Comparison of ENCODE assay signal across 9 cellular contexts in the genomic region with DNA sequence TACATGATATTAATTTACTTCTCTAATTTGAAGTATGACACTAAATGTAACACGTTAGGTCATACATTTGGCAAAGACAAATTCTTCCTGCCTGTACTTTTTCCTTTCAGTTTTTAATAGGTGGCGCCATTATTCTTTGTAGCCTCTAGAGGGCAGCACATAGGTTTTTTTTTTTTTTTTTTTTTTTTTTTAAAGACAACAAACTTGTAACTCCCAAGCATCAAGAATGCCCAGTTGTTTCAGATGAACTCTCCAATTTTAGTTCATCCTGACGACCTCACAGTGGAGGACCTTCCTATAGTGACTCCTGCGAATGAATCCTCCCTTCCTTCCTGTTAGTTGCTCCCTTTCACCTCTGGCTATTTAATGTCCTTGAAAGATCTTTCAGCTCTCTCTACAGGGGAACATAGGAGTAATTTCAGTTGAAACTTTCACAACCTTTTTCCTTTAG.
DNase-seq lines count a peak whose midpoint lies in the region; ATAC-seq and TF ChIP-seq lines count a peak whose summit lies in the region.
"Had no signal": no experiment of that assay in that cellular context is flagged by ENCODE, and none has a peak within 500 bp of the region (broad histone marks: within the 10 kb centered on the region; RNA-seq: fewer than 3 reads in every experiment).

No MANE protein-coding gene starts in this region.

- H3K9me2 ChIP-seq in PC-9 (ENCODE audit: insufficient read depth): no peaks in the 10 kb centered on the region

- DNase-seq in NCI-H1092 treated with DMSO at 0.1 percent for 48 hours (lab: John Stamatoyannopoulos, UW) (peak; percentile 67), NCI-H1092 (lab: John Stamatoyannopoulos, UW) (no peak), PC-9 (peak in 1 of 2 experiments; percentile 54), coronary artery (ENCODE audit: low spot score) (no peak), lower lobe of right lung (no peak), amygdala (lab: John Stamatoyannopoulos, UW) (no peak)
- no peak for DNase-seq in activated CD4-positive, CD25-positive, alpha-beta regulatory T cell (lab: John Stamatoyannopoulos, UW)

- no TSS peak for BruUV-seq in PC-9 (replicated peaks; lab: Mats Ljungman, UMichigan)

- TF ChIP-seq CTCF in PC-9 (conservative IDR thresholded peaks at IDR 0.05) (peak; percentile 92), coronary artery (IDR thresholded peaks at IDR 0.05) (peak; percentile 43), lower lobe of right lung (IDR thresholded peaks at IDR 0.05) (peak; percentile 70)

- no peaks in the 10 kb centered on the region for H4K20me1 ChIP-seq in PC-9 (ENCODE audit: insufficient read depth)
- H4K20me1 ChIP-seq: BLaER1 had no signal

- H3F3A ChIP-seq in PC-9 (ENCODE audit: insufficient read depth, low read depth): no peaks in the 10 kb centered on the region

- no peaks in the 10 kb centered on the region for H3K27me3 ChIP-seq in PC-9 (ENCODE audit: insufficient read depth, low read depth)
- H3K27me3 ChIP-seq in lower lobe of right lung (ENCODE audit: low read depth): no peaks in the 10 kb centered on the region
- H3K27me3 ChIP-seq: BLaER1 had no signal

- POLR2A ChIA-PET in PC-9 (lab: Charles Lee; ENCODE audit: unreplicated experiment): interaction anchor here (0.7 kb wide), 1 partner anchor 586 kb away, joined by 3 read pairs; no protein-coding TSS in a partner anchor

- H3K27ac ChIP-seq in PC-9: no peak overlapping the region
- no peak overlapping the region for H3K27ac ChIP-seq in coronary artery
- no peak overlapping the region for H3K27ac ChIP-seq in lower lobe of right lung
- H3K27ac ChIP-seq: BLaER1 had no signal

- H2AFZ ChIP-seq in PC-9: no peak overlapping the region

- intact Hi-C loops in PC-9 (cut with micrococcal nuclease; ENCODE audit: unreplicated experiment) (loop anchor here (1.0 kb wide), 2 partner anchors 152 to 215 kb away; no protein-coding TSS in a partner anchor), lower lobe of right lung (cut with DNase I) (loop anchor here (10.0 kb wide), 1 partner anchor 219 kb away; no protein-coding TSS in a partner anchor)

- CTCF ChIA-PET in PC-9 (lab: Charles Lee): interaction anchor here (0.6 to 1.1 kb wide), 4 partner anchors 211 to 1500 kb away, joined by 3 to 7 read pairs (median 3); no protein-coding TSS in a partner anchor

- ATAC-seq in HG03175 (IDR thresholded peaks at IDR 0.05; ENCODE audit: unreplicated experiment) (peak; percentile 37), lower lobe of right lung (peak; percentile 48 to 61)

- no peaks in the 10 kb centered on the region for H3K36me3 ChIP-seq in PC-9 (ENCODE audit: low read depth)
- H3K36me3 ChIP-seq in lower lobe of right lung: no peaks in the 10 kb centered on the region
- H3K36me3 ChIP-seq: BLaER1 had no signal

- peak overlapping the region; percentile 47 for H3K4me2 ChIP-seq in PC-9
- H3K4me2 ChIP-seq: BLaER1 had no signal

- H3K4me3 ChIP-seq in PC-9: peak overlapping the region; percentile 17; the same call in 1 of the 2 replicates
- H3K4me3 ChIP-seq in coronary artery: peak overlapping the region; percentile 52
- H3K4me3 ChIP-seq in lower lobe of right lung: no peak overlapping the region
- H3K4me3 ChIP-seq: BLaER1 had no signal

- H3K79me2 ChIP-seq in PC-9 (ENCODE audit: low read depth): no peaks in the 10 kb centered on the region

- H3K4me1 ChIP-seq in PC-9 (replicated peaks; ENCODE audit: insufficient read depth): peaks cover 6% of the 10 kb centered on the region
- no peaks in the 10 kb centered on the region for H3K4me1 ChIP-seq in lower lobe of right lung
- H3K4me1 ChIP-seq: BLaER1 had no signal

- H3K9me3 ChIP-seq in PC-9 (ENCODE audit: insufficient read depth, low read depth) (no peaks in the 10 kb centered on the region), lower lobe of right lung (no peaks in the 10 kb centered on the region)
- H3K9me3 ChIP-seq: BLaER1 had no signal
